14 cellular contexts compared by ENCODE assay signal in the genomic region with DNA sequence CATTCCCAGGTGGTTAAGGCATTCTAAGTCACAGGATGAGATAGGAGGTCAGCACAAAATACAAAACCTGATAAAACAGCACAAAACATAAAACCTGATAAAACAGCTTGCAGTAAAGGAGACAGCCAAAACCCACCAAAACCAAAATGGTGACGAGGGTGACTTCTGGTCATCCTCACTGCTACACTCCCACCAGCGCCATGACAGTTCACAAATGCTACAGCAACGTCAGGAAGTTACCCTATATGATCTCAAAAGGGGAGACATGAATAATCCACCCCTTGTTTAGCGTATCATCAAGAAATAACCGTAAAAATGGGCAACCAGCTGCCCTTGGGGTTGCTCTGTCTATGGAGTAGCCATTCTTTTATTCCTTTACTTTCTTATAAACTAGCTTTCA. TPM values are rescaled to one million over a fixed set of nuclear protein-coding genes. Genes with fewer than 3 reads are reported as not detected.
"Had no signal": no experiment of that assay in that cellular context is flagged by ENCODE, and none has a peak within 500 bp of the region (broad histone marks: within the 10 kb centered on the region; RNA-seq: fewer than 3 reads in every experiment).

No MANE protein-coding gene starts in this region.

RNA-seq across cellular contexts. Expression of a gene that starts 28.7 kb away (rescaled TPM):
- total RNA-seq: activated B cell treated with CpG ODN at 0.5 μM for 24 hours; activated CD4-positive, alpha-beta memory T cell treated with anti-CD3 and anti-CD28 coated beads for 36 hours; activated CD4-positive, alpha-beta memory T cell treated with anti-CD3 and anti-CD28 coated beads, Interleukin-2, amount 10 ng/mL, durations not matched to agents 7 days and 5 days; activated CD4-positive, alpha-beta T cell treated with anti-CD3 and anti-CD28 coated beads for 36 hours; activated CD4-positive, alpha-beta T cell treated with anti-CD3 and anti-CD28 coated beads, Interleukin-2, amount 10 ng/mL, durations not matched to agents 24 days and 14 days; activated CD4-positive, alpha-beta T cell treated with anti-CD3 and anti-CD28 coated beads, Interleukin-2, amount 10 ng/mL, durations not matched to agents 7 days and 5 days; activated CD8-positive, alpha-beta memory T cell treated with anti-CD3 and anti-CD28 coated beads for 36 hours; activated CD8-positive, alpha-beta memory T cell treated with anti-CD3 and anti-CD28 coated beads, Interleukin-2, amount 10 ng/mL, durations not matched to agents 7 days and 5 days; activated CD8-positive, alpha-beta T cell treated with anti-CD3 and anti-CD28 coated beads for 36 hours; activated CD8-positive, alpha-beta T cell treated with anti-CD3 and anti-CD28 coated beads, Interleukin-2, amount 10 ng/mL, durations not matched to agents 7 days and 5 days; T-helper 1 cell treated with Interleukin-12 subunit alpha and Interleukin-12 subunit beta and Interleukin-4 antibody, amounts not matched to agents 30 ng/mL and 1 ng/mL, for 36 hours; T-helper 17 cell; T-helper 2 cell treated with Interferon-gamma antibody and Interleukin-4, amounts not matched to agents 100 ng/mL and 5 ng/mL, for 36 hours; WTC11 had no signal
